Comparison of ENCODE assay signal across 10 cellular contexts in genomic region chr12:5944688-5945070, GRCh38. TPM values are rescaled to one million over a fixed set of nuclear protein-coding genes. Genes with fewer than 3 reads are reported as not detected.
DNase-seq lines count a peak whose midpoint lies in the region; ATAC-seq, FAIRE-seq and TF ChIP-seq lines count a peak whose summit lies in the region.
"Had no signal": no experiment of that assay in that cellular context is flagged by ENCODE, and none has a peak within 500 bp of the region (broad histone marks: within the 10 kb centered on the region; RNA-seq: fewer than 3 reads in every experiment).

No MANE protein-coding gene starts in this region.

- H3K79me2 ChIP-seq in H1 (ENCODE audit: control insufficient read depth in 1 of 2, insufficient read depth in 2 of 2, low read length in 2 of 2) = no peaks in the 10 kb centered on the region

- no peak overlapping the region for H2BK120ac ChIP-seq in H1 (replicated peaks; ENCODE audit: low read depth, low read length)

- peak overlapping the region; percentile 84; the same call in 1 of the 2 replicates for H3K18ac ChIP-seq in H1 (ENCODE audit: extremely low read depth, low read length)

- TF ChIP-seq RAD21 in H1 (IDR thresholded peaks at IDR 0.05 in 1 of 2, conservative IDR thresholded peaks at IDR 0.05 in 1 of 2; ENCODE audit: low read depth in 2 of 2, low read length in 2 of 2) = no peak

- no peaks in the 10 kb centered on the region for H3K4me1 Mint-ChIP-seq in nephron

- no peak overlapping the region for H2AK5ac ChIP-seq in H1 (ENCODE audit: low read depth, low read length)

- H3K27ac ChIP-seq in right atrium auricular region (no peak overlapping the region), H1 (ENCODE audit: low read depth, low read length) (no peak overlapping the region)

- peak overlapping the region; percentile 37 for H2AFZ ChIP-seq in H1 (ENCODE audit: low read length)

- H2BK12ac ChIP-seq in H1 (ENCODE audit: low read depth, low read length) = no peak overlapping the region; the same call in 1 of the 2 replicates

- H3K36me3 Mint-ChIP-seq in nephron (ENCODE audit: low read depth) = no peaks in the 10 kb centered on the region

- H3K56ac ChIP-seq in H1 (replicated peaks; ENCODE audit: insufficient read length, low read depth, low read length) = no peak overlapping the region

- H2BK20ac ChIP-seq in H1 (ENCODE audit: low read length) = peak overlapping the region; percentile 81; the same call in 1 of the 2 replicates

- no peak overlapping the region for H3K4ac ChIP-seq in H1 (replicated peaks; ENCODE audit: insufficient read length, low read depth, low read length)

- H3K79me1 ChIP-seq in H1 (ENCODE audit: low read depth, low read length) = no peaks in the 10 kb centered on the region

- peak overlapping the region; percentile 35 for H4K91ac ChIP-seq in H1 (replicated peaks; ENCODE audit: insufficient read length, low read length)

- H3K4me3 ChIP-seq in right atrium auricular region (peak overlapping the region; percentile 5 to 44), H1 (ENCODE audit: extremely low read depth in 1 of 4, insufficient read depth in 2 of 4, low read depth in 3 of 4, low read length in 4 of 4) (peak overlapping the region; percentile 64 to 91 (median 82))

- TF ChIP-seq POLR2A in H1 (IDR thresholded peaks at IDR 0.05; ENCODE audit: control extremely low read depth in 1 of 2, low read depth in 2 of 2, low read length in 2 of 2) = no peak

- H3K14ac ChIP-seq in H1 (ENCODE audit: insufficient read length) = no peak overlapping the region

- no peak overlapping the region for H4K5ac ChIP-seq in H1 (ENCODE audit: insufficient read length, low read depth, low read length)

- H2BK5ac ChIP-seq in H1 (ENCODE audit: low read depth, low read length) = no peak overlapping the region

- POLR2A ChIA-PET in H1 (lab: Charles Lee; ENCODE audit: partially characterized antibody) = interaction anchor here (1.1 to 1.8 kb wide), 8 partner anchors 20 to 224 kb away, joined by 3 to 5 read pairs (median 4); no protein-coding TSS in a partner anchor

- peak overlapping the region; percentile 77 to 91 for H3K4me2 ChIP-seq in H1 (ENCODE audit: insufficient read depth in 1 of 2, low read depth in 2 of 2, low read length in 2 of 2)

- peak overlapping the region; percentile 62; the same call in 1 of the 2 replicates for H2BK15ac ChIP-seq in H1 (ENCODE audit: low read length)

- peak overlapping the region; percentile 73 to 80 (median 78) for H3K4me3 Mint-ChIP-seq in nephron
- H3K4me3 Mint-ChIP-seq: CD4-positive, alpha-beta T cell had no signal

- 8% methylated on average over 11 of the region's 12 CpGs; no CpG with 5 or more reads in 1 of the 2 experiments for WGBS in H1 (ENCODE audit: extremely low coverage in 1 of 2, insufficient coverage in 1 of 2, insufficient read length in 1 of 2, insufficient replicate concordance in 2 of 2, low coverage in 1 of 2, low lambda C conversion rate in 2 of 2, missing lambda C conversion rate in 1 of 2), 2 experiments

- DNase-seq in right atrium auricular region (ENCODE audit: low spot score) (no peak), left cardiac atrium (no peak), H1 (ENCODE audit: low read depth in 1 of 2, low spot score in 2 of 2) (no peak), NCI-H1092 treated with DMSO at 0.1 percent for 48 hours (lab: John Stamatoyannopoulos, UW) (no peak), kidney tubule cell (ENCODE audit: low spot score) (no peak), GM03348 (ENCODE audit: low spot score) (no peak), SK-N-DZ (ENCODE audit: low spot score) (no peak)
- DNase-seq: CD4-positive, alpha-beta T cell; T-helper 1 cell had no signal

- CTCF ChIA-PET in H1 (lab: Charles Lee; ENCODE audit: partially characterized antibody) = interaction anchor here (0.9 to 1.6 kb wide), 2 partner anchors 25 to 149 kb away, joined by 3 read pairs; no protein-coding TSS in a partner anchor

- no peak overlapping the region for H3K27ac Mint-ChIP-seq in nephron
- H3K27ac Mint-ChIP-seq: CD4-positive, alpha-beta T cell had no signal

- TF ChIP-seq CTCF in right atrium auricular region (IDR thresholded peaks at IDR 0.05) = no peak
- no peak for TF ChIP-seq CTCF in H1 (IDR thresholded peaks at IDR 0.05; ENCODE audit: control extremely low read depth in 1 of 3, insufficient read depth in 1 of 3, low read depth in 1 of 3, low read length in 3 of 3)
- TF ChIP-seq CTCF in nephron (IDR thresholded peaks at IDR 0.05; ENCODE audit: unreplicated experiment in 3 of 3) = no peak

- no peak for TF ChIP-seq EP300 in H1 (IDR thresholded peaks at IDR 0.05; ENCODE audit: borderline replicate concordance in 1 of 2, low read depth in 2 of 2, low read length in 2 of 2)

- H3K23ac ChIP-seq in H1 (ENCODE audit: insufficient read length) = no peak overlapping the region

- H3K9me3 ChIP-seq in right atrium auricular region (no peaks in the 10 kb centered on the region), H1 (ENCODE audit: insufficient read depth in 2 of 2, low read depth in 1 of 2, low read length in 1 of 2) (no peaks in the 10 kb centered on the region)

- peak overlapping the region; percentile 93 for H4K8ac ChIP-seq in H1 (ENCODE audit: extremely low read depth, insufficient read depth, low read length)

- H3K36me3 ChIP-seq in right atrium auricular region (no peaks in the 10 kb centered on the region), H1 (ENCODE audit: control insufficient read depth in 2 of 4, insufficient read depth in 4 of 4, low read length in 3 of 4) (no peaks in the 10 kb centered on the region)

- intact Hi-C loops in left cardiac atrium (cut with DNase I) = no loop called here

- peak overlapping the region; percentile 45 to 69 (median 58); a peak in 6 of 7 replicates for H3K9ac ChIP-seq in H1 (replicated peaks in 1 of 4; ENCODE audit: extremely low read depth in 1 of 4, low read depth in 3 of 4, low read length in 3 of 4)

- no peak for ATAC-seq in left cardiac atrium

- H4K20me1 ChIP-seq in H1 (replicated peaks in 1 of 2; ENCODE audit: control insufficient read depth in 1 of 2, insufficient read depth in 2 of 2, low read length in 2 of 2) = no peaks in the 10 kb centered on the region

- H3K23me2 ChIP-seq in H1 (ENCODE audit: low read depth, low read length) = peaks cover 2% of the 10 kb centered on the region

- H3K4me1 ChIP-seq in right atrium auricular region (peaks cover 0 to 13% of the 10 kb centered on the region in 2 donors), H1 (replicated peaks in 1 of 4; ENCODE audit: control insufficient read depth in 3 of 4, insufficient read depth in 4 of 4, low read length in 3 of 4) (peaks cover 0 to 5% (median 2%) of the 10 kb centered on the region in 4 experiments; a peak in 4 of 7 replicates)

- peaks cover 1% of the 10 kb centered on the region for H3K9me3 Mint-ChIP-seq in nephron
- H3K9me3 Mint-ChIP-seq: CD4-positive, alpha-beta T cell had no signal

- H3K27me3 Mint-ChIP-seq in nephron (ENCODE audit: low read depth) = peaks cover 76% of the 10 kb centered on the region

- H3K27me3 ChIP-seq in right atrium auricular region (no peaks in the 10 kb centered on the region), H1 (replicated peaks in 1 of 4; ENCODE audit: control insufficient read depth in 3 of 4, extremely low read depth in 1 of 4, insufficient read depth in 3 of 4, low read length in 3 of 4) (peaks cover 4 to 23% (median 10%) of the 10 kb centered on the region in 4 experiments; a peak in 5 of 7 replicates)

- no peak for FAIRE-seq in H1 (lab: Jason Lieb, UNC)

TF ChIP-seq in H1, 55 proteins besides CTCF, POLR2A, EP300 and RAD21:
- TF ChIP-seq SIN3A (conservative IDR thresholded peaks at IDR 0.05 in 1 of 2, IDR thresholded peaks at IDR 0.05 in 1 of 2; ENCODE audit: low read depth in 1 of 2, low read length in 2 of 2) = peak in 1 of 2 experiments; percentile 10; a peak in 1 of 4 replicates
- no peak for TF ChIP-seq HDAC6 (IDR thresholded peaks at IDR 0.05; ENCODE audit: low read depth, low read length)

RNA-seq across cellular contexts. Expression of gene ANO2, which starts 0.4 kb away (rescaled TPM):
- 1 to 10 TPM; 2.8 to 9.3 TPM for total RNA-seq in right atrium auricular region
- 10 to 100 TPM; 11.5 to 23.4 TPM for total RNA-seq in left cardiac atrium
- 3.5 and 5.5 TPM in 2 replicates for total RNA-seq in H1 (2021; fragmentation: NEBNext Ultra II Directional; extraction: Animal tissue kit (Norgen Biotek cat#: 25700))
- 1.7 and 1.9 TPM in 2 replicates for polyA plus RNA-seq in H1 (2011; rRNA removed)
- 2.6 TPM for polyA plus RNA-seq in H1 (2011; cell fraction: cytosol; rRNA removed)
- polyA plus RNA-seq in H1 (2011; cell fraction: nucleus; rRNA removed) = 4.0 TPM
- 2.9 to 4.3 TPM (median 3.7 TPM) in 4 replicates for polyA plus RNA-seq in H1 (2012, experiment 1 of 2)
- 0.28 TPM for polyA plus RNA-seq in H1 (2012, experiment 2 of 2)
- polyA plus RNA-seq in H1 (2013, experiment 1 of 2) = 2.1 TPM
- polyA plus RNA-seq in H1 (2013, experiment 2 of 2) = 3.2 TPM
- 4.8 and 7.4 TPM in 2 replicates for polyA minus RNA-seq in H1 (2011; rRNA and poly(A)+ RNA removed)
- polyA minus RNA-seq in H1 (2011; cell fraction: cytosol; rRNA and poly(A)+ RNA removed) = 1.8 TPM
- 12.6 TPM for polyA minus RNA-seq in H1 (2011; cell fraction: nucleus; rRNA and poly(A)+ RNA removed)
- polyA plus RNA-seq in SK-N-DZ (2014; cell fraction: cytosol; rRNA removed) = not detected in 2 replicates
- polyA plus RNA-seq in SK-N-DZ (2014; cell fraction: nucleus; rRNA removed) = not detected in 2 replicates
- total RNA-seq: CD4-positive, alpha-beta T cell had no signal
